In genomic region chr10:43689955-43690771, GRCh38 we compare ENCODE assay signal across 8 cellular contexts. TPM values are rescaled to one million over a fixed set of nuclear protein-coding genes. Genes with fewer than 3 reads are reported as not detected.
DNase-seq lines count a peak whose midpoint lies in the region; ATAC-seq and TF ChIP-seq lines count a peak whose summit lies in the region.

No MANE protein-coding gene starts in this region.

- peaks cover 3% of the 10 kb centered on the region for H3K4me1 ChIP-seq in mucosa of descending colon (ENCODE audit: low read depth)

- ATAC-seq in GM18873 (IDR thresholded peaks at IDR 0.05; ENCODE audit: low FRiP score, unreplicated experiment) (peak; percentile 86), HG03139 (IDR thresholded peaks at IDR 0.05; ENCODE audit: unreplicated experiment) (peak; percentile 98), mucosa of descending colon (peak; percentile 98)

- no peaks in the 10 kb centered on the region for H3K9me3 ChIP-seq in mucosa of descending colon

- peak; percentile 47 for TF ChIP-seq CTCF in epithelial cell of esophagus (IDR thresholded peaks at IDR 0.05; ENCODE audit: insufficient read depth, low read depth, low read length, missing control alignments)
- peak; percentile 94 for TF ChIP-seq CTCF in mucosa of descending colon (IDR thresholded peaks at IDR 0.05)

- H3K36me3 ChIP-seq in mucosa of descending colon (ENCODE audit: low read depth) = no peaks in the 10 kb centered on the region

- peak; percentile 95 for DNase-seq in AG20443 (ENCODE audit: low spot score)
- peak; percentile 55 for DNase-seq in NOMO-1 treated with DMSO at 0.1 percent for 48 hours (lab: John Stamatoyannopoulos, UW; ENCODE audit: unreplicated experiment)
- DNase-seq in activated T-cell treated with anti-CD3 and anti-CD28 coated beads for 4 hours = peak; percentile 80
- DNase-seq in epithelial cell of esophagus (ENCODE audit: low read depth) = peak; percentile 75
- DNase-seq in mucosa of descending colon = peak; percentile 84 to 93 (median 90)
- DNase-seq in stimulated activated CD8-positive, alpha-beta memory T cell treated with anti-CD3 and anti-CD28 coated beads, Interleukin-2, amount 100 ng/mL, for 1 hour (ENCODE audit: low read depth in 2 of 2) = peak; percentile 66 to 72

- H3K4me3 ChIP-seq in epithelial cell of esophagus (ENCODE audit: low read length) (peak overlapping the region; percentile 54), mucosa of descending colon (peak overlapping the region; percentile 14)

- intact Hi-C loops in mucosa of descending colon (cut with DNase I, micrococcal nuclease) = loop anchor here (5.0 to 10.0 kb wide), 2 partner anchors 625 to 697 kb away; partner anchors contain the start of gene CXCL12 (in 1 of the 2)

RNA-seq across cellular contexts. Expression of gene ZNF32, which starts 41.5 kb away (rescaled TPM):
- 10 to 100 TPM; 10.6 to 46.5 (median 14.8) TPM for total RNA-seq in mucosa of descending colon

Comparison
In these comparisons a context has a peak if more than half of its experiments do, and no peak if none do; other contexts are left out.
1. Peak in every context shown above with its lines: DNase-seq, ATAC-seq and H3K4me3 ChIP-seq.